In the genomic region with DNA sequence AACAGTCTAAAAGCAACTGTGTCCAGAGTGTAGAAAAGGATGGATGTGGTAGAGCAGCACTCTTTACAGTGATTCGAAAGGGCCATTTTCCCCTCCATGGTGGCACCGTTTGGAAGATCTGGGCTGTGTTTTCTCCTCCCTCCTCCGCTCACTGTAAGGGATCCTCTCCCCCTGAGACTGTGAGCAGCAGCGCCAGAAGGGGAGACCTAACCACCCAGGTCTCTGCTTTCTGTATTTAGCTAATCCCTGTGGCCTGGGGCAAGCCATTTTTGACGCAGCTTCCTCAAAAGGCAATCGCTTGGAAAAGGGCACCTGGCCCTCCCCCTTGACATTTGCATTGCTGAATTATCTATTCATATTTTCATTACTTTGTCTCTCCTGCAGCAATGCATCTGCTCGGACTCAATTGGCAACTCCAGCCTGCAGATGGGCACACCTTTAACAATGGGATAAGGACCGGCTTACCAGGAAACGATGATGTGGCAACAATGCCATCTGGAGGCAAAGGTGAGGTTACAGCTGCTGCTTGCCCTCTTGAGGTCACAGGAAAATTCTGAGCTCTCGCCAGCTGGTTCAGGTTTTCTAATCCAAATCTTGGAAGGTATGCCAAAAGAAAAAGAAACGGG, we compare ENCODE assay signal across 9 cellular contexts.
DNase-seq lines count a peak whose midpoint lies in the region; ATAC-seq, FAIRE-seq and TF ChIP-seq lines count a peak whose summit lies in the region.
"Had no signal": no experiment of that assay in that cellular context is flagged by ENCODE, and none has a peak within 500 bp of the region (broad histone marks: within the 10 kb centered on the region; RNA-seq: fewer than 3 reads in every experiment).

No MANE protein-coding gene starts in this region.

- H3K4me1 ChIP-seq in HEK293 (ENCODE audit: control insufficient read depth, insufficient read depth, low read length) (no peaks in the 10 kb centered on the region), K562 (replicated peaks in 1 of 2; ENCODE audit: control insufficient read depth in 2 of 2, insufficient read depth in 2 of 2, low read length in 2 of 2) (no peaks in the 10 kb centered on the region)

- no peak overlapping the region for H3K4me2 ChIP-seq in K562 (ENCODE audit: insufficient read depth, low read length)

- no peak for TF ChIP-seq EP300 in K562 (IDR thresholded peaks at IDR 0.05; ENCODE audit: low read length)

- intact Hi-C loops in K562 (cut with micrococcal nuclease), result loop anchor here (10.0 kb wide), 1 partner anchor 322 kb away; no protein-coding TSS in a partner anchor

- WGBS in K562 (ENCODE audit: insufficient coverage, low coverage, missing lambda C conversion rate), result 0% methylated on average over 8 of the region's 11 CpGs

- H3K9me1 ChIP-seq in K562 (ENCODE audit: control insufficient read depth, insufficient read depth, low read length), result no peaks in the 10 kb centered on the region

- TF ChIP-seq CTCF in HEK293 (tag by site-specific recombination; IDR thresholded peaks at IDR 0.05) (peak; percentile 66), K562 (IDR thresholded peaks at IDR 0.05 in 2 of 3, conservative IDR thresholded peaks at IDR 0.05 in 1 of 3; ENCODE audit: insufficient read depth in 2 of 3, low read depth in 1 of 3, low read length in 3 of 3) (peak; percentile 21 to 41 (median 30); a peak in 3 of 6 replicates)

- no peaks in the 10 kb centered on the region for H3K27me3 ChIP-seq in K562 (ENCODE audit: control insufficient read depth in 2 of 2, insufficient read depth in 2 of 2, low read length in 2 of 2)

- peak in 1 of 2 experiments; percentile 36; a peak in 2 of 4 replicates for TF ChIP-seq RAD21 in K562 (CRISPR knock-in tag; conservative IDR thresholded peaks at IDR 0.05 in 1 of 2, IDR thresholded peaks at IDR 0.05 in 1 of 2)

- H3K9me3 ChIP-seq in HEK293 (ENCODE audit: control insufficient read depth, insufficient read depth, low read depth, low read length) (no peaks in the 10 kb centered on the region), K562 (replicated peaks; ENCODE audit: control insufficient read depth, insufficient read depth, low read depth, low read length) (no peaks in the 10 kb centered on the region)

- no peak overlapping the region for H2AFZ ChIP-seq in K562 (ENCODE audit: low read depth, low read length)

- in situ Hi-C loops in K562 (cut with MboI), result no loop called here

- CTCF ChIA-PET in HEK293 (lab: Yijun Ruan, JAX), result interaction anchor here (0.6 to 1.6 kb wide), 23 partner anchors 8 to 1378 kb away, joined by 3 to 8 read pairs (median 3); no protein-coding TSS in a partner anchor
- CTCF ChIA-PET in K562 (lab: Yijun Ruan, JAX; ENCODE audit: low intra/inter-chr PET ratio), result no interaction called here

- DNase-seq in NOMO-1 treated with DMSO at 0.1 percent for 48 hours (lab: John Stamatoyannopoulos, UW; ENCODE audit: unreplicated experiment) (peak; percentile 13), NOMO-1 (lab: John Stamatoyannopoulos, UW; ENCODE audit: unreplicated experiment in 2 of 2) (no peak), NCI-H2107 treated with DMSO at 0.1 percent for 48 hours (lab: John Stamatoyannopoulos, UW; ENCODE audit: unreplicated experiment) (peak; percentile 66), K562 (ENCODE audit: extremely low read depth in 1 of 4, low spot score in 3 of 4) (peak in 2 of 4 experiments; percentile 8 to 17), kidney glomerular epithelial cell (lab: John Stamatoyannopoulos, UW) (peak; percentile 70), OCI-M2 (lab: John Stamatoyannopoulos, UW; ENCODE audit: unreplicated experiment) (no peak)
- DNase-seq: activated naive CD8-positive, alpha-beta T cell treated with anti-CD3 and anti-CD28 coated beads, Interleukin-2, amount 10 ng/mL, durations not matched to agents 7 days and 5 days had no signal

- no TSS peak for BruUV-seq in K562 (replicated peaks; lab: Mats Ljungman, UMichigan)

- no peak overlapping the region for H3K9ac ChIP-seq in K562 (ENCODE audit: insufficient read depth in 1 of 2, low read depth in 2 of 2, low read length in 2 of 2)

- H3K27ac ChIP-seq in HEK293 (ENCODE audit: extremely low read depth, low read depth, low read length) (no peak overlapping the region), K562 (ENCODE audit: extremely low read depth, low read depth, low read length) (no peak overlapping the region)

- TF ChIP-seq POLR2A in K562 (conservative IDR thresholded peaks at IDR 0.05), result no peak

- no peak for FAIRE-seq in K562 (lab: Jason Lieb, UNC)

- no peak overlapping the region for H3K4me3 ChIP-seq in HEK293 (ENCODE audit: low read depth, low read length)
- H3K4me3 ChIP-seq in K562, result no peak overlapping the region

- H4K20me1 ChIP-seq in K562 (replicated peaks; ENCODE audit: control insufficient read depth, insufficient read depth, low read length), result no peaks in the 10 kb centered on the region

- H3K36me3 ChIP-seq in HEK293 (ENCODE audit: control insufficient read depth in 2 of 2, insufficient read depth in 1 of 2, low read length in 2 of 2) (no peaks in the 10 kb centered on the region), K562 (ENCODE audit: control insufficient read depth, insufficient read depth, low read length) (no peaks in the 10 kb centered on the region)

- POLR2A ChIA-PET in HEK293 (lab: Yijun Ruan, JAX), result no interaction called here
- POLR2A ChIA-PET in K562 (lab: Yijun Ruan, JAX), result no interaction called here

- ATAC-seq in K562, result no peak
- no peak for ATAC-seq in HG03025 (IDR thresholded peaks at IDR 0.05; ENCODE audit: low FRiP score, unreplicated experiment)

- no peaks in the 10 kb centered on the region for H3K79me2 ChIP-seq in K562 (ENCODE audit: control insufficient read depth, insufficient read depth, low read length)

TF ChIP-seq in HEK293, 187 proteins besides CTCF, POLR2A, EP300 and RAD21:
- TF ChIP-seq ZNF488 (tag by site-specific recombination; IDR thresholded peaks at IDR 0.05), result no peak
- peak; percentile 47 for TF ChIP-seq ZNF654 (tag by site-specific recombination; IDR thresholded peaks at IDR 0.05; ENCODE audit: low read depth)

TF ChIP-seq in K562, 482 proteins besides CTCF, POLR2A, EP300 and RAD21:
- no peak for TF ChIP-seq PCBP1 (IDR thresholded peaks at IDR 0.05; ENCODE audit: low read depth, low read length, poor library complexity, severe bottlenecking)
- TF ChIP-seq CREB5 (CRISPR knock-in tag; IDR thresholded peaks at IDR 0.05), result no peak
- no peak for TF ChIP-seq ZC3H4 (CRISPR knock-in tag; IDR thresholded peaks at IDR 0.05; ENCODE audit: borderline replicate concordance)
- TF ChIP-seq KAT2B (IDR thresholded peaks at IDR 0.05; ENCODE audit: low read depth, low read length), result no peak
- no peak for TF ChIP-seq ZNF274 (IDR thresholded peaks at IDR 0.05; ENCODE audit: borderline replicate concordance, low read depth, low read length)
- TF ChIP-seq CBFA2T2 (conservative IDR thresholded peaks at IDR 0.05), result no peak
- TF ChIP-seq POLR2H (tag; IDR thresholded peaks at IDR 0.05; ENCODE audit: low read depth), result no peak
- TF ChIP-seq ILF3 (IDR thresholded peaks at IDR 0.05; ENCODE audit: borderline replicate concordance), result no peak
- TF ChIP-seq ZNF354B (CRISPR knock-in tag; IDR thresholded peaks at IDR 0.05), result no peak
- no peak for TF ChIP-seq BACH1 (tag; IDR thresholded peaks at IDR 0.05)

Comparison
In these comparisons a context has a peak if more than half of its experiments do, and no peak if none do; other contexts are left out.
1. DNase-seq: peak in NOMO-1 treated with DMSO at 0.1 percent for 48 hours (single experiment), NCI-H2107 treated with DMSO at 0.1 percent for 48 hours (single experiment) and kidney glomerular epithelial cell (single experiment); none in NOMO-1 (0 of 2) and OCI-M2 (single experiment).